Comparison of ENCODE assay signal across 11 cellular contexts in genomic region chr11:46239801-46240061, GRCh38. TPM values are rescaled to one million over a fixed set of nuclear protein-coding genes. Genes with fewer than 3 reads are reported as not detected.
DNase-seq lines count a peak whose midpoint lies in the region; ATAC-seq, FAIRE-seq and TF ChIP-seq lines count a peak whose summit lies in the region.
"Had no signal": no experiment of that assay in that cellular context is flagged by ENCODE, and none has a peak within 500 bp of the region (broad histone marks: within the 10 kb centered on the region; RNA-seq: fewer than 3 reads in every experiment).

No MANE protein-coding gene starts in this region.

- no peak overlapping the region for H2BK5ac ChIP-seq in mesenchymal stem cell (ENCODE audit: low read depth, low read length, poor library complexity, severe bottlenecking)

- no peak overlapping the region for H4K8ac ChIP-seq in mesenchymal stem cell (ENCODE audit: low read length)

- no peaks in the 10 kb centered on the region for H3K79me2 ChIP-seq in astrocyte (ENCODE audit: insufficient read depth, low read length)

- H3K27ac Mint-ChIP-seq in HFFc6 (peak overlapping the region; percentile 94), astrocyte (ENCODE audit: unreplicated experiment) (peak overlapping the region; percentile 84)
- H3K27ac Mint-ChIP-seq: endodermal cell had no signal

- H2AFZ ChIP-seq in astrocyte (ENCODE audit: low read depth, low read length) (peak overlapping the region; percentile 22), mesenchymal stem cell (ENCODE audit: low read depth, low read length) (no peak overlapping the region)

- no peaks in the 10 kb centered on the region for H3K27me3 Mint-ChIP-seq in HFFc6 (ENCODE audit: insufficient read depth)
- H3K27me3 Mint-ChIP-seq in astrocyte (ENCODE audit: low read depth, unreplicated experiment) = no peaks in the 10 kb centered on the region

- H3K9me3 ChIP-seq in astrocyte (ENCODE audit: insufficient read depth, low read depth, low read length) = no peaks in the 10 kb centered on the region
- no peaks in the 10 kb centered on the region for H3K9me3 ChIP-seq in mesenchymal stem cell (ENCODE audit: control insufficient read depth, low read length)

- peaks cover 3% of the 10 kb centered on the region; the same call in 1 of the 2 replicates for H3K9me3 Mint-ChIP-seq in HFFc6
- no peaks in the 10 kb centered on the region for H3K9me3 Mint-ChIP-seq in astrocyte (ENCODE audit: unreplicated experiment)
- H3K9me3 Mint-ChIP-seq: activated T-cell treated with anti-CD3 and anti-CD28 coated beads, Interleukin-2, amount 50 U/mL, for 4 hours had no signal

- peak overlapping the region; percentile 2 for H3K4me3 ChIP-seq in astrocyte (ENCODE audit: insufficient read depth, low read depth, low read length)
- H3K4me3 ChIP-seq in mesenchymal stem cell (ENCODE audit: insufficient read depth in 1 of 2, low read depth in 1 of 2, low read length in 2 of 2) = peak overlapping the region in 1 of 2 experiments; percentile 81
- H3K4me3 ChIP-seq: lung had no signal

- no peaks in the 10 kb centered on the region for H3K36me3 ChIP-seq in astrocyte (ENCODE audit: insufficient read depth, low read length)
- H3K36me3 ChIP-seq in mesenchymal stem cell (ENCODE audit: control insufficient read depth in 1 of 2, insufficient read depth in 2 of 2, low read depth in 1 of 2, low read length in 2 of 2) = no peaks in the 10 kb centered on the region

- no peak overlapping the region for H2BK120ac ChIP-seq in mesenchymal stem cell (ENCODE audit: low read depth, low read length)

- TF ChIP-seq CTCF in HFFc6 (IDR thresholded peaks at IDR 0.05) (no peak), astrocyte (IDR thresholded peaks at IDR 0.05; ENCODE audit: insufficient read depth, low read depth, low read length) (no peak)

- DNase-seq in DMS53 treated with DMSO at 0.1 percent for 48 hours (lab: John Stamatoyannopoulos, UW; ENCODE audit: unreplicated experiment) (peak; percentile 47), HFFc6 (no peak), astrocyte (ENCODE audit: low read depth) (peak; percentile 62), mesenchymal stem cell (peak; percentile 69), NCI-H1048 (lab: John Stamatoyannopoulos, UW) (no peak), T1000 (lab: John Stamatoyannopoulos, UW) (no peak), medulla oblongata (ENCODE audit: extremely low spot score) (no peak)

- H3K4me1 ChIP-seq in astrocyte (ENCODE audit: insufficient read depth, low read length) (peaks cover 40% of the 10 kb centered on the region), mesenchymal stem cell (ENCODE audit: control insufficient read depth, insufficient read depth, low read depth, low read length) (peaks cover 28% of the 10 kb centered on the region)

- FAIRE-seq in astrocyte (lab: Jason Lieb, UNC) = no peak

- peak overlapping the region in 1 of 2 experiments; percentile 40 for H2BK12ac ChIP-seq in mesenchymal stem cell (ENCODE audit: low read length in 2 of 2)

- H3K4ac ChIP-seq in mesenchymal stem cell (ENCODE audit: low read depth in 1 of 2, low read length in 2 of 2) = no peak overlapping the region

- H3K27me3 ChIP-seq in astrocyte (ENCODE audit: insufficient read depth, low read length) (no peaks in the 10 kb centered on the region), mesenchymal stem cell (ENCODE audit: control insufficient read depth in 1 of 2, insufficient read depth in 1 of 2, low read length in 2 of 2) (no peaks in the 10 kb centered on the region)

- H3K4me1 Mint-ChIP-seq in HFFc6 (ENCODE audit: low read depth) (peaks cover 73% of the 10 kb centered on the region), astrocyte (ENCODE audit: low read depth, unreplicated experiment) (peaks cover 44% of the 10 kb centered on the region)

- H3K9ac ChIP-seq in astrocyte (ENCODE audit: low read length) (peak overlapping the region; percentile 82), mesenchymal stem cell (ENCODE audit: low read length) (peak overlapping the region; percentile 84)

- H3K79me1 ChIP-seq in mesenchymal stem cell (replicated peaks; ENCODE audit: low read length, poor library complexity, severe bottlenecking) = no peaks in the 10 kb centered on the region

- no peak overlapping the region for H3K18ac ChIP-seq in mesenchymal stem cell (ENCODE audit: low read depth in 1 of 2, low read length in 2 of 2)

- no peak overlapping the region for H3K14ac ChIP-seq in mesenchymal stem cell (ENCODE audit: low read length in 2 of 2)

- H3K4me2 ChIP-seq in astrocyte (ENCODE audit: low read length) = peak overlapping the region; percentile 89
- H3K4me2 ChIP-seq in mesenchymal stem cell (ENCODE audit: low read length, poor library complexity, severe bottlenecking) = no peak overlapping the region

- H2AK5ac ChIP-seq in mesenchymal stem cell (ENCODE audit: low read length, severe bottlenecking) = no peak overlapping the region

- peak overlapping the region; percentile 83 for H3K27ac ChIP-seq in astrocyte (ENCODE audit: low read depth, low read length)
- peak overlapping the region; percentile 50 for H3K27ac ChIP-seq in mesenchymal stem cell (ENCODE audit: low read length, poor library complexity, severe bottlenecking)

- peak overlapping the region; percentile 86 for H3K4me3 Mint-ChIP-seq in HFFc6
- H3K4me3 Mint-ChIP-seq in astrocyte (ENCODE audit: unreplicated experiment) = peak overlapping the region; percentile 73

- H4K20me1 ChIP-seq in astrocyte (ENCODE audit: insufficient read depth, low read length) = no peaks in the 10 kb centered on the region

- no peak for ATAC-seq in HG03439 (IDR thresholded peaks at IDR 0.05; ENCODE audit: unreplicated experiment)

- H4K91ac ChIP-seq in mesenchymal stem cell (ENCODE audit: low read length) = no peak overlapping the region

- H3K36me3 Mint-ChIP-seq in HFFc6 (ENCODE audit: low read depth) (no peaks in the 10 kb centered on the region), astrocyte (ENCODE audit: low read depth, unreplicated experiment) (no peaks in the 10 kb centered on the region)

- WGBS in mesenchymal stem cell = 68% methylated on average over 2 of the region's 4 CpGs

- H3K23ac ChIP-seq in mesenchymal stem cell (ENCODE audit: low read length in 2 of 2) = no peak overlapping the region

- H2BK15ac ChIP-seq in mesenchymal stem cell (ENCODE audit: low read depth, poor library complexity, severe bottlenecking) = no peak overlapping the region

RNA-seq across cellular contexts. Expression of gene CREB3L1, which starts 37.7 kb away (rescaled TPM):
- 100 to 1,000 TPM; 282 to 328 (median 310) TPM for total RNA-seq in HFFc6 (2021; fragmentation: NEBNext Ultra II Directional; extraction: Animal tissue kit (Norgen Biotek cat#: 25700))
- total RNA-seq in astrocyte = 324 and 399 TPM in 2 replicates
- polyA plus RNA-seq in mesenchymal stem cell (2013, experiment 1 of 2) = 223 TPM
- 217 TPM for polyA plus RNA-seq in mesenchymal stem cell (2013, experiment 2 of 2)

Comparison
In these comparisons a context has a peak if more than half of its experiments do, and no peak if none do; other contexts are left out.
1. DNase-seq: peak in DMS53 treated with DMSO at 0.1 percent for 48 hours (single experiment), astrocyte (single experiment) and mesenchymal stem cell (single experiment); none in HFFc6 (single experiment), NCI-H1048 (single experiment), T1000 (single experiment) and medulla oblongata (single experiment).